ENCODE assay signal across 1 cellular context in genomic region chr11:34783816-34784317, GRCh38.
A peak's percentile ranks its signal among the peaks of the same experiment; 100 is the strongest.
TF ChIP-seq lines count a peak whose summit lies in the region.

No MANE protein-coding gene starts in this region.

TF ChIP-seq in HepG2, 621 proteins besides CTCF, POLR2A, EP300 and RAD21 (continued from another document and continues in another):
- TF ChIP-seq ZNF841 (CRISPR knock-in tag; IDR thresholded peaks at IDR 0.05; ENCODE audit: borderline replicate concordance) (no peak), ZSCAN30 (CRISPR knock-in tag; IDR thresholded peaks at IDR 0.05) (no peak), ZFP82 (CRISPR knock-in tag; IDR thresholded peaks at IDR 0.05; ENCODE audit: borderline replicate concordance) (no peak), ZNF816 (CRISPR knock-in tag; IDR thresholded peaks at IDR 0.05; ENCODE audit: borderline replicate concordance) (no peak), SMAD1 (CRISPR knock-in tag; IDR thresholded peaks at IDR 0.05; ENCODE audit: borderline replicate concordance, low read depth) (no peak), HINFP (CRISPR knock-in tag; IDR thresholded peaks at IDR 0.05; ENCODE audit: low read depth) (no peak), GPN1 (CRISPR knock-in tag; IDR thresholded peaks at IDR 0.05; ENCODE audit: borderline replicate concordance) (no peak), ZNF281 (CRISPR knock-in tag; IDR thresholded peaks at IDR 0.05; ENCODE audit: borderline replicate concordance) (no peak), ZBTB43 (CRISPR knock-in tag; conservative IDR thresholded peaks at IDR 0.05) (peak; percentile 83; the same call in 1 of the 2 replicates), ZNF557 (CRISPR knock-in tag; IDR thresholded peaks at IDR 0.05) (no peak), ELF4 (CRISPR knock-in tag; IDR thresholded peaks at IDR 0.05; ENCODE audit: borderline replicate concordance) (no peak), SUZ12 (IDR thresholded peaks at IDR 0.05; ENCODE audit: low read depth, low read length) (no peak), SSRP1 (CRISPR knock-in tag; IDR thresholded peaks at IDR 0.05) (no peak; the same call in 1 of the 2 replicates), PATZ1 (CRISPR knock-in tag; IDR thresholded peaks at IDR 0.05) (0 out of 2 replicates have a peak, but pooled peaks have one; percentile 7), RARA (CRISPR knock-in tag; IDR thresholded peaks at IDR 0.05) (peak; percentile 99), PRDM4 (CRISPR knock-in tag; IDR thresholded peaks at IDR 0.05; ENCODE audit: borderline replicate concordance) (no peak), ZNF276 (CRISPR knock-in tag; IDR thresholded peaks at IDR 0.05; ENCODE audit: low read depth) (no peak), ZNF17 (CRISPR knock-in tag; IDR thresholded peaks at IDR 0.05) (no peak), ZNF558 (CRISPR knock-in tag; IDR thresholded peaks at IDR 0.05; ENCODE audit: borderline replicate concordance) (no peak), ZNF589 (CRISPR knock-in tag; conservative IDR thresholded peaks at IDR 0.05) (no peak; the same call in 1 of the 2 replicates), HDAC2 (CRISPR knock-in tag; IDR thresholded peaks at IDR 0.05) (peak; percentile 65; the same call in 1 of the 2 replicates), ATF7-NPFF (CRISPR knock-in tag; IDR thresholded peaks at IDR 0.05; ENCODE audit: low read depth) (no peak), TBL1XR1 (IDR thresholded peaks at IDR 0.05; ENCODE audit: borderline replicate concordance, low read length, partially characterized antibody) (no peak), PHF8 (CRISPR knock-in tag; IDR thresholded peaks at IDR 0.05) (no peak; the same call in 1 of the 2 replicates), GTF3A (CRISPR knock-in tag; conservative IDR thresholded peaks at IDR 0.05) (no peak)
- TF ChIP-seq, protein P1, sequence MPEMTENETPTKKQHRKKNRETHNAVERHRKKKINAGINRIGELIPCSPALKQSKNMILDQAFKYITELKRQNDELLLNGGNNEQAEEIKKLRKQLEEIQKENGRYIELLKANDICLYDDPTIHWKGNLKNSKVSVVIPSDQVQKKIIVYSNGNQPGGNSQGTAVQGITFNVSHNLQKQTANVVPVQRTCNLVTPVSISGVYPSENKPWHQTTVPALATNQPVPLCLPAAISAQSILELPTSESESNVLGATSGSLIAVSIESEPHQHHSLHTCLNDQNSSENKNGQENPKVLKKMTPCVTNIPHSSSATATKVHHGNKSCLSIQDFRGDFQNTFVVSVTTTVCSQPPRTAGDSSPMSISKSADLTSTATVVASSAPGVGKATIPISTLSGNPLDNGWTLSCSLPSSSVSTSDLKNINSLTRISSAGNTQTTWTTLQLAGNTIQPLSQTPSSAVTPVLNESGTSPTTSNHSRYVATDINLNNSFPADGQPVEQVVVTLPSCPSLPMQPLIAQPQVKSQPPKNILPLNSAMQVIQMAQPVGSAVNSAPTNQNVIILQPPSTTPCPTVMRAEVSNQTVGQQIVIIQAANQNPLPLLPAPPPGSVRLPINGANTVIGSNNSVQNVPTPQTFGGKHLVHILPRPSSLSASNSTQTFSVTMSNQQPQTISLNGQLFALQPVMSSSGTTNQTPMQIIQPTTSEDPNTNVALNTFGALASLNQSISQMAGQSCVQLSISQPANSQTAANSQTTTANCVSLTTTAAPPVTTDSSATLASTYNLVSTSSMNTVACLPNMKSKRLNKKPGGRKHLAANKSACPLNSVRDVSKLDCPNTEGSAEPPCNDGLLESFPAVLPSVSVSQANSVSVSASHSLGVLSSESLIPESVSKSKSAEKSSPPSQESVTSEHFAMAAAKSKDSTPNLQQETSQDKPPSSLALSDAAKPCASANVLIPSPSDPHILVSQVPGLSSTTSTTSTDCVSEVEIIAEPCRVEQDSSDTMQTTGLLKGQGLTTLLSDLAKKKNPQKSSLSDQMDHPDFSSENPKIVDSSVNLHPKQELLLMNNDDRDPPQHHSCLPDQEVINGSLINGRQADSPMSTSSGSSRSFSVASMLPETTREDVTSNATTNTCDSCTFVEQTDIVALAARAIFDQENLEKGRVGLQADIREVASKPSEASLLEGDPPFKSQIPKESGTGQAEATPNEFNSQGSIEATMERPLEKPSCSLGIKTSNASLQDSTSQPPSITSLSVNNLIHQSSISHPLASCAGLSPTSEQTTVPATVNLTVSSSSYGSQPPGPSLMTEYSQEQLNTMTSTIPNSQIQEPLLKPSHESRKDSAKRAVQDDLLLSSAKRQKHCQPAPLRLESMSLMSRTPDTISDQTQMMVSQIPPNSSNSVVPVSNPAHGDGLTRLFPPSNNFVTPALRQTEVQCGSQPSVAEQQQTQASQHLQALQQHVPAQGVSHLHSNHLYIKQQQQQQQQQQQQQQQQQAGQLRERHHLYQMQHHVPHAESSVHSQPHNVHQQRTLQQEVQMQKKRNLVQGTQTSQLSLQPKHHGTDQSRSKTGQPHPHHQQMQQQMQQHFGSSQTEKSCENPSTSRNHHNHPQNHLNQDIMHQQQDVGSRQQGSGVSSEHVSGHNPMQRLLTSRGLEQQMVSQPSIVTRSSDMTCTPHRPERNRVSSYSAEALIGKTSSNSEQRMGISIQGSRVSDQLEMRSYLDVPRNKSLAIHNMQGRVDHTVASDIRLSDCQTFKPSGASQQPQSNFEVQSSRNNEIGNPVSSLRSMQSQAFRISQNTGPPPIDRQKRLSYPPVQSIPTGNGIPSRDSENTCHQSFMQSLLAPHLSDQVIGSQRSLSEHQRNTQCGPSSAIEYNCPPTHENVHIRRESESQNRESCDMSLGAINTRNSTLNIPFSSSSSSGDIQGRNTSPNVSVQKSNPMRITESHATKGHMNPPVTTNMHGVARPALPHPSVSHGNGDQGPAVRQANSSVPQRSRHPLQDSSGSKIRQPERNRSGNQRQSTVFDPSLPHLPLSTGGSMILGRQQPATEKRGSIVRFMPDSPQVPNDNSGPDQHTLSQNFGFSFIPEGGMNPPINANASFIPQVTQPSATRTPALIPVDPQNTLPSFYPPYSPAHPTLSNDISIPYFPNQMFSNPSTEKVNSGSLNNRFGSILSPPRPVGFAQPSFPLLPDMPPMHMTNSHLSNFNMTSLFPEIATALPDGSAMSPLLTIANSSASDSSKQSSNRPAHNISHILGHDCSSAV (CRISPR knock-in tag; IDR thresholded peaks at IDR 0.05; ENCODE audit: borderline replicate concordance) = no peak
- TF ChIP-seq, protein P2, sequence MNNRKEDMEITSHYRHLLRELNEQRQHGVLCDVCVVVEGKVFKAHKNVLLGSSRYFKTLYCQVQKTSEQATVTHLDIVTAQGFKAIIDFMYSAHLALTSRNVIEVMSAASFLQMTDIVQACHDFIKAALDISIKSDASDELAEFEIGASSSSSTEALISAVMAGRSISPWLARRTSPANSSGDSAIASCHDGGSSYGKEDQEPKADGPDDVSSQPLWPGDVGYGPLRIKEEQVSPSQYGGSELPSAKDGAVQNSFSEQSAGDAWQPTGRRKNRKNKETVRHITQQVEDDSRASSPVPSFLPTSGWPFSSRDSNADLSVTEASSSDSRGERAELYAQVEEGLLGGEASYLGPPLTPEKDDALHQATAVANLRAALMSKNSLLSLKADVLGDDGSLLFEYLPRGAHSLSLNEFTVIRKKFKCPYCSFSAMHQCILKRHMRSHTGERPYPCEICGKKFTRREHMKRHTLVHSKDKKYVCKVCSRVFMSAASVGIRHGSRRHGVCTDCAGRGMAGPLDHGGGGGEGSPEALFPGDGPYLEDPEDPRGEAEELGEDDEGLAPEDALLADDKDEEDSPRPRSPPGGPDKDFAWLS (CRISPR knock-in tag; IDR thresholded peaks at IDR 0.05; ENCODE audit: borderline replicate concordance) = no peak
- TF ChIP-seq, protein P3, sequence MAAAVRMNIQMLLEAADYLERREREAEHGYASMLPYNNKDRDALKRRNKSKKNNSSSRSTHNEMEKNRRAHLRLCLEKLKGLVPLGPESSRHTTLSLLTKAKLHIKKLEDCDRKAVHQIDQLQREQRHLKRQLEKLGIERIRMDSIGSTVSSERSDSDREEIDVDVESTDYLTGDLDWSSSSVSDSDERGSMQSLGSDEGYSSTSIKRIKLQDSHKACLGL (CRISPR knock-in tag; IDR thresholded peaks at IDR 0.05) = no peak
- TF ChIP-seq, protein P4, sequence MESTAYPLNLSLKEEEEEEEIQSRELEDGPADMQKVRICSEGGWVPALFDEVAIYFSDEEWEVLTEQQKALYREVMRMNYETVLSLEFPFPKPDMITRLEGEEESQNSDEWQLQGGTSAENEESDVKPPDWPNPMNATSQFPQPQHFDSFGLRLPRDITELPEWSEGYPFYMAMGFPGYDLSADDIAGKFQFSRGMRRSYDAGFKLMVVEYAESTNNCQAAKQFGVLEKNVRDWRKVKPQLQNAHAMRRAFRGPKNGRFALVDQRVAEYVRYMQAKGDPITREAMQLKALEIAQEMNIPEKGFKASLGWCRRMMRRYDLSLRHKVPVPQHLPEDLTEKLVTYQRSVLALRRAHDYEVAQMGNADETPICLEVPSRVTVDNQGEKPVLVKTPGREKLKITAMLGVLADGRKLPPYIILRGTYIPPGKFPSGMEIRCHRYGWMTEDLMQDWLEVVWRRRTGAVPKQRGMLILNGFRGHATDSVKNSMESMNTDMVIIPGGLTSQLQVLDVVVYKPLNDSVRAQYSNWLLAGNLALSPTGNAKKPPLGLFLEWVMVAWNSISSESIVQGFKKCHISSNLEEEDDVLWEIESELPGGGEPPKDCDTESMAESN (CRISPR knock-in tag; conservative IDR thresholded peaks at IDR 0.05) = no peak
